In the genomic region with DNA sequence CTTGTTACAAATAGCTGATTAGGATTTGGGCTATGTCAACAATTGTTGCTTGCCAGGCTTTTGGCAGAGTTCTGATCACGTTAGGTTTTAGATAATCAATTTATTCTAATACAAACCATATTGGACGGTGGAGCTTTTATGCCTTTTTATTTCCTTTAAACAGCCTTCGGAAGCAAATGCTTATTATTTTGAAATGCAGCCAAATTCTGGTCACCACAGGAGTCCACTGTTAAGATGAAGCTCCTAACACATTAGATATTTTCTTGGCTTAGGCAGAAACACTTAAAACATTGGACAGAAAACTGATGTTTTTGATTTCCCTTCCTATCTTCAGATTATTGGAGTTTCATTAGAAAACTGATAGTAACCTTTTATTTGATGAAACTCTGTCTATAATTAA, we compare ENCODE assay signal across 19 cellular contexts.
DNase-seq lines count a peak whose midpoint lies in the region; ATAC-seq and TF ChIP-seq lines count a peak whose summit lies in the region.
"Had no signal": no experiment of that assay in that cellular context is flagged by ENCODE, and none has a peak within 500 bp of the region (broad histone marks: within the 10 kb centered on the region; RNA-seq: fewer than 3 reads in every experiment).

No MANE protein-coding gene starts in this region.

- H3K27me3 Mint-ChIP-seq in nephron progenitor cell (ENCODE audit: low read depth, poor library complexity): peaks cover 9% of the 10 kb centered on the region

- no peaks in the 10 kb centered on the region for H3K36me3 Mint-ChIP-seq in nephron progenitor cell (ENCODE audit: low read depth)

- peak; percentile 6 for DNase-seq in DMS 273 (lab: John Stamatoyannopoulos, UW; ENCODE audit: unreplicated experiment)
- DNase-seq in DMS 273 treated with DMSO at 0.1 percent for 48 hours (lab: John Stamatoyannopoulos, UW): no peak
- DNase-seq in NCI-H446 (lab: John Stamatoyannopoulos, UW): peak; percentile 12 to 63
- DNase-seq in astrocyte of the spinal cord (ENCODE audit: low read depth, low spot score): peak; percentile 60
- DNase-seq in nephron progenitor cell: no peak
- DNase-seq in aorta: no peak
- DNase-seq in NCI-H345 treated with DMSO at 0.1 percent for 48 hours (lab: John Stamatoyannopoulos, UW; ENCODE audit: unreplicated experiment): no peak
- DNase-seq: Karpas-422, MV-4-11, NCI-H1105 treated with DMSO at 0.1 percent for 48 hours, NCI-H2029 treated with DMSO at 0.1 percent for 48 hours, NCI-H748 treated with DMSO at 0.1 percent for 48 hours, SJCRH30, T-helper 1 cell had no signal

- 35 to 36% methylated on average over 3 of the region's 3 CpGs for WGBS in aorta, 2 donors

- H3K36me3 ChIP-seq in aorta (ENCODE audit: control insufficient read depth in 1 of 2, insufficient read depth in 2 of 2, low read length in 1 of 2): no peaks in the 10 kb centered on the region
- H3K36me3 ChIP-seq: SJCRH30 had no signal

- no peak overlapping the region for H3K4me3 ChIP-seq in astrocyte of the spinal cord (ENCODE audit: low read depth, low read length)
- H3K4me3 ChIP-seq in aorta (ENCODE audit: low read length in 2 of 2): no peak overlapping the region
- H3K4me3 ChIP-seq: SJCRH30 had no signal

- in situ Hi-C loops in astrocyte of the spinal cord (cut with HindIII; ENCODE audit: low sequenced_read_pairs): no loop called here

- H3K9me3 Mint-ChIP-seq in nephron progenitor cell: no peaks in the 10 kb centered on the region

- no peaks in the 10 kb centered on the region for H3K9me3 ChIP-seq in aorta (ENCODE audit: control insufficient read depth, low read length)
- H3K9me3 ChIP-seq: SJCRH30 had no signal

- TF ChIP-seq CTCF in astrocyte of the spinal cord (IDR thresholded peaks at IDR 0.05; ENCODE audit: low read depth, low read length) (no peak), nephron progenitor cell (IDR thresholded peaks at IDR 0.05) (no peak)

- ATAC-seq in HG02571 (IDR thresholded peaks at IDR 0.05; ENCODE audit: unreplicated experiment) (no peak), aorta (ENCODE audit: low FRiP score) (no peak)
- ATAC-seq: HCT116, Panc1 had no signal

- H3K27me3 ChIP-seq in aorta (ENCODE audit: control insufficient read depth in 1 of 2, insufficient read depth in 2 of 2, low read length in 1 of 2): no peaks in the 10 kb centered on the region
- H3K27me3 ChIP-seq: SJCRH30 had no signal

- no peak overlapping the region for H3K4me3 Mint-ChIP-seq in nephron progenitor cell

- H3K4me1 ChIP-seq in aorta (ENCODE audit: control insufficient read depth in 1 of 2, insufficient read depth in 2 of 2, low read length in 2 of 2): no peaks in the 10 kb centered on the region
- H3K4me1 ChIP-seq: SJCRH30 had no signal

- H3K4me1 Mint-ChIP-seq in nephron progenitor cell: no peaks in the 10 kb centered on the region

- H3K27ac Mint-ChIP-seq in nephron progenitor cell: peak overlapping the region; percentile 28

- H3K27ac ChIP-seq in aorta (ENCODE audit: low read depth in 1 of 2, low read length in 2 of 2): no peak overlapping the region
- H3K27ac ChIP-seq: 22Rv1, C4-2B, SJCRH30 had no signal

- intact Hi-C loops in aorta (cut with DNase I): no loop called here

Comparison
In these comparisons a context has a peak if more than half of its experiments do, and no peak if none do; other contexts are left out.
1. DNase-seq: peak in DMS 273 (single experiment), NCI-H446 (2 of 2) and astrocyte of the spinal cord (single experiment); none in DMS 273 treated with DMSO at 0.1 percent for 48 hours (single experiment), nephron progenitor cell (single experiment), aorta (0 of 2) and NCI-H345 treated with DMSO at 0.1 percent for 48 hours (single experiment).